ENCODE assay signal across 1 cellular context in genomic region chr7:149625339-149625946, GRCh38.
A peak's percentile ranks its signal among the peaks of the same experiment; 100 is the strongest.
TF ChIP-seq lines count a peak whose summit lies in the region.

No MANE protein-coding gene starts in this region.

TF ChIP-seq in HEK293, 187 proteins besides CTCF, POLR2A, EP300 and RAD21 (continued from another document and continues in another):
- TF ChIP-seq ZNF558 (tag by site-specific recombination; IDR thresholded peaks at IDR 0.05) = no peak
- no peak for TF ChIP-seq ZNF121 (tag by site-specific recombination; IDR thresholded peaks at IDR 0.05)
- TF ChIP-seq OSR2 (tag by site-specific recombination; IDR thresholded peaks at IDR 0.05) = no peak
- no peak for TF ChIP-seq ZXDB (tag by site-specific recombination; IDR thresholded peaks at IDR 0.05)
- no peak for TF ChIP-seq ZNF76 (tag by site-specific recombination; IDR thresholded peaks at IDR 0.05; ENCODE audit: borderline replicate concordance, low read depth)
- TF ChIP-seq ZNF670 (tag by site-specific recombination; IDR thresholded peaks at IDR 0.05; ENCODE audit: low read depth) = no peak
- TF ChIP-seq ZNF664 (tag by site-specific recombination; IDR thresholded peaks at IDR 0.05) = no peak
- no peak for TF ChIP-seq ZNF184 (tag by site-specific recombination; IDR thresholded peaks at IDR 0.05)
- TF ChIP-seq PBX3 (CRISPR knock-in tag; IDR thresholded peaks at IDR 0.05) = no peak
- no peak for TF ChIP-seq ZNF423 (tag by site-specific recombination; IDR thresholded peaks at IDR 0.05)
- peak; percentile 84 for TF ChIP-seq ZFHX2 (tag by site-specific recombination; conservative IDR thresholded peaks at IDR 0.05)
- no peak for TF ChIP-seq ZNF837 (tag by site-specific recombination; IDR thresholded peaks at IDR 0.05)
- TF ChIP-seq GLI4 (tag by site-specific recombination; IDR thresholded peaks at IDR 0.05) = no peak
- TF ChIP-seq ZNF792 (tag by site-specific recombination; IDR thresholded peaks at IDR 0.05) = no peak
- no peak for TF ChIP-seq ZNF529 (tag by site-specific recombination; IDR thresholded peaks at IDR 0.05; ENCODE audit: insufficient replicate concordance)
- no peak for TF ChIP-seq ZNF555 (tag by site-specific recombination; conservative IDR thresholded peaks at IDR 0.05)
- TF ChIP-seq ZNF280C (tag by site-specific recombination; IDR thresholded peaks at IDR 0.05) = no peak
- no peak for TF ChIP-seq ZSCAN18 (tag by site-specific recombination; IDR thresholded peaks at IDR 0.05)
- no peak for TF ChIP-seq YY1 (tag by site-specific recombination; IDR thresholded peaks at IDR 0.05)
- TF ChIP-seq ZNF169 (tag by site-specific recombination; IDR thresholded peaks at IDR 0.05) = no peak
- peak; percentile 48 for TF ChIP-seq ZNF654 (tag by site-specific recombination; IDR thresholded peaks at IDR 0.05; ENCODE audit: low read depth)
- peak; percentile 80 for TF ChIP-seq GLIS2 (tag by site-specific recombination; IDR thresholded peaks at IDR 0.05)
- no peak for TF ChIP-seq ZNF513 (tag by site-specific recombination; IDR thresholded peaks at IDR 0.05)
- no peak for TF ChIP-seq ZNF112 (tag by site-specific recombination; IDR thresholded peaks at IDR 0.05)
- no peak for TF ChIP-seq ZNF366 (tag by site-specific recombination; conservative IDR thresholded peaks at IDR 0.05)
- no peak for TF ChIP-seq SP2 (tag by site-specific recombination; IDR thresholded peaks at IDR 0.05)
- no peak for TF ChIP-seq ZNF580 (tag by site-specific recombination; IDR thresholded peaks at IDR 0.05)
- no peak for TF ChIP-seq ZNF16 (tag by site-specific recombination; IDR thresholded peaks at IDR 0.05; ENCODE audit: low read depth)
- TF ChIP-seq ZNF843 (tag by site-specific recombination; IDR thresholded peaks at IDR 0.05) = no peak
- TF ChIP-seq TRIM28 (IDR thresholded peaks at IDR 0.05; ENCODE audit: borderline replicate concordance, low read length) = no peak
- no peak for TF ChIP-seq ZNF148 (tag by site-specific recombination; IDR thresholded peaks at IDR 0.05; ENCODE audit: borderline replicate concordance)
- no peak for TF ChIP-seq ZBTB6 (tag by site-specific recombination; IDR thresholded peaks at IDR 0.05)
- TF ChIP-seq ZNF747 (tag by site-specific recombination; IDR thresholded peaks at IDR 0.05) = no peak
- no peak for TF ChIP-seq ZNF354C (tag by site-specific recombination; IDR thresholded peaks at IDR 0.05; ENCODE audit: borderline replicate concordance, low read depth)
- no peak for TF ChIP-seq SALL2 (tag by site-specific recombination; IDR thresholded peaks at IDR 0.05; ENCODE audit: borderline replicate concordance)
- TF ChIP-seq ZNF830 (tag by site-specific recombination; IDR thresholded peaks at IDR 0.05; ENCODE audit: low read depth) = no peak
- no peak for TF ChIP-seq BCL6B (tag by site-specific recombination; IDR thresholded peaks at IDR 0.05)
- TF ChIP-seq REPIN1 (tag by site-specific recombination; IDR thresholded peaks at IDR 0.05; ENCODE audit: low read depth) = no peak
- TF ChIP-seq PRDM6 (tag by site-specific recombination; IDR thresholded peaks at IDR 0.05) = peak; percentile 42
- no peak for TF ChIP-seq ZNF544 (tag by site-specific recombination; IDR thresholded peaks at IDR 0.05)
- no peak for TF ChIP-seq ZNF624 (tag by site-specific recombination; IDR thresholded peaks at IDR 0.05)
- TF ChIP-seq ZEB2 (tag by site-specific recombination; IDR thresholded peaks at IDR 0.05) = no peak
- TF ChIP-seq ZNF639 (tag by site-specific recombination; IDR thresholded peaks at IDR 0.05) = no peak
- TF ChIP-seq ZNF155 (tag by site-specific recombination; IDR thresholded peaks at IDR 0.05) = no peak
